Comparison of ENCODE assay signal across 14 cellular contexts in genomic region chr7:98837632-98837972, GRCh38. TPM values are rescaled to one million over a fixed set of nuclear protein-coding genes. Genes with fewer than 3 reads are reported as not detected.
DNase-seq lines count a peak whose midpoint lies in the region; ATAC-seq and TF ChIP-seq lines count a peak whose summit lies in the region.
"Had no signal": no experiment of that assay in that cellular context is flagged by ENCODE, and none has a peak within 500 bp of the region (broad histone marks: within the 10 kb centered on the region; RNA-seq: fewer than 3 reads in every experiment).

No MANE protein-coding gene starts in this region.

- H3K18ac ChIP-seq in H9 (ENCODE audit: insufficient read length, low read depth, low read length) = no peak overlapping the region

- H2BK20ac ChIP-seq in H9 (ENCODE audit: low read depth, low read length, poor library complexity, severe bottlenecking) = no peak overlapping the region

- no CpG with 5 or more reads among the region's 5 CpGs for WGBS in H9 (ENCODE audit: extremely low coverage, insufficient read length, low lambda C conversion rate)
- WGBS in esophagus muscularis mucosa = 65% methylated on average over 5 of the region's 5 CpGs
- 74% methylated on average over 5 of the region's 5 CpGs for WGBS in right lobe of liver (ENCODE audit: insufficient coverage, low coverage, low lambda C conversion rate, missing lambda C conversion rate)

- no peak overlapping the region for H3K4ac ChIP-seq in H9 (ENCODE audit: low read depth, low read length)

- no peak for TF ChIP-seq EP300 in esophagus muscularis mucosa (IDR thresholded peaks at IDR 0.05)

- H2BK12ac ChIP-seq in H9 (ENCODE audit: insufficient read length, low read depth, low read length) = no peak overlapping the region

- no peak overlapping the region for H3K14ac ChIP-seq in H9 (ENCODE audit: insufficient read depth, low read length)

- H4K5ac ChIP-seq in H9 (ENCODE audit: insufficient read length, low read depth, low read length) = no peak overlapping the region

- H3K36me3 ChIP-seq in HUES48 (ENCODE audit: control insufficient read depth, insufficient read depth, low read length) (no peaks in the 10 kb centered on the region), parathyroid adenoma (ENCODE audit: control insufficient read depth, insufficient read depth, low read length) (no peaks in the 10 kb centered on the region), esophagus muscularis mucosa (no peaks in the 10 kb centered on the region), right lobe of liver (no peaks in the 10 kb centered on the region)
- H3K36me3 ChIP-seq: BLaER1 had no signal

- H3K27ac ChIP-seq in H9 (ENCODE audit: insufficient read length, low read depth, low read length) (no peak overlapping the region), HUES48 (ENCODE audit: low read depth, low read length) (peak overlapping the region; percentile 32), parathyroid adenoma (peak overlapping the region; percentile 51), esophagus muscularis mucosa (replicated peaks in 1 of 4) (no peak overlapping the region), right lobe of liver (no peak overlapping the region)
- H3K27ac ChIP-seq: A549, BLaER1, KMS-11 had no signal

- no peak for TF ChIP-seq POLR2A in esophagus muscularis mucosa (IDR thresholded peaks at IDR 0.05; ENCODE audit: low read depth)
- no peak for TF ChIP-seq POLR2A in right lobe of liver (IDR thresholded peaks at IDR 0.05)

- H3K79me2 ChIP-seq in H9 (ENCODE audit: insufficient read depth, low read length) = no peaks in the 10 kb centered on the region
- no peaks in the 10 kb centered on the region for H3K79me2 ChIP-seq in parathyroid adenoma

- no peak overlapping the region for H2BK120ac ChIP-seq in H9 (ENCODE audit: low read depth, low read length, poor library complexity, severe bottlenecking)

- H3K36me3 Mint-ChIP-seq in H9 (ENCODE audit: insufficient read depth in 1 of 3, low read depth in 3 of 3) = no peaks in the 10 kb centered on the region
- H3K36me3 Mint-ChIP-seq in glutamatergic neuron (ENCODE audit: unreplicated experiment) = no peaks in the 10 kb centered on the region
- H3K36me3 Mint-ChIP-seq: CD8-positive, alpha-beta T cell had no signal

- H2AFZ ChIP-seq in H9 (ENCODE audit: low read length) = no peak overlapping the region
- H2AFZ ChIP-seq in parathyroid adenoma = peak overlapping the region; percentile 95

- no peak overlapping the region for H3K56ac ChIP-seq in H9 (ENCODE audit: insufficient read length, low read depth, low read length)

- H3K9me3 ChIP-seq in H9 (ENCODE audit: control insufficient read depth, low read depth, low read length) = no peaks in the 10 kb centered on the region
- H3K9me3 ChIP-seq in HUES48 (ENCODE audit: control insufficient read depth, insufficient read depth, low read length) = no peaks in the 10 kb centered on the region
- H3K9me3 ChIP-seq in parathyroid adenoma (ENCODE audit: control insufficient read depth, low read length) = no peaks in the 10 kb centered on the region
- H3K9me3 ChIP-seq in esophagus muscularis mucosa = no peaks in the 10 kb centered on the region
- no peaks in the 10 kb centered on the region for H3K9me3 ChIP-seq in right lobe of liver
- H3K9me3 ChIP-seq: A549, BLaER1 had no signal

- no peak overlapping the region for H2BK5ac ChIP-seq in H9 (ENCODE audit: insufficient read length, low read length)

- H4K8ac ChIP-seq in H9 (replicated peaks; ENCODE audit: insufficient read length, low read depth, low read length) = no peak overlapping the region

- intact Hi-C loops in esophagus muscularis mucosa (cut with DNase I) = no loop called here
- intact Hi-C loops in right lobe of liver (cut with DNase I) = no loop called here

- no peak overlapping the region for H2AK5ac ChIP-seq in H9 (ENCODE audit: insufficient read length, low read length)

- H3K9ac ChIP-seq in H9 (ENCODE audit: extremely low read depth, insufficient read length, low read length) = no peak overlapping the region
- H3K9ac ChIP-seq in HUES48 (ENCODE audit: low read depth, low read length) = no peak overlapping the region
- no peak overlapping the region for H3K9ac ChIP-seq in parathyroid adenoma
- H3K9ac ChIP-seq: BLaER1, KMS-11 had no signal

- H3K27ac Mint-ChIP-seq in H9 (peak overlapping the region in 1 of 3 experiments; percentile 95; a peak in 2 of 7 replicates), glutamatergic neuron (ENCODE audit: unreplicated experiment) (peak overlapping the region; percentile 23)
- H3K27ac Mint-ChIP-seq: CD8-positive, alpha-beta T cell had no signal

- H3K27me3 ChIP-seq in H9 (ENCODE audit: insufficient read depth, low read length) (no peaks in the 10 kb centered on the region; the same call in 1 of the 2 replicates), HUES48 (ENCODE audit: control insufficient read depth, insufficient read depth, low read length) (no peaks in the 10 kb centered on the region), parathyroid adenoma (ENCODE audit: control insufficient read depth, insufficient read depth, low read length) (no peaks in the 10 kb centered on the region), esophagus muscularis mucosa (peaks cover 0 to 50% (median 0%) of the 10 kb centered on the region in 4 donors), right lobe of liver (no peaks in the 10 kb centered on the region)
- H3K27me3 ChIP-seq: BLaER1 had no signal

- H4K20me1 ChIP-seq in H9 (ENCODE audit: control insufficient read depth, insufficient read depth, insufficient read length) = no peaks in the 10 kb centered on the region
- H4K20me1 ChIP-seq: BLaER1 had no signal

- no peaks in the 10 kb centered on the region for H3K4me1 ChIP-seq in H9 (ENCODE audit: insufficient read depth, low read length)
- peaks cover 9% of the 10 kb centered on the region; the same call in 1 of the 2 replicates for H3K4me1 ChIP-seq in HUES48 (ENCODE audit: control insufficient read depth, insufficient read depth, low read length)
- H3K4me1 ChIP-seq in parathyroid adenoma = peaks cover 10% of the 10 kb centered on the region
- H3K4me1 ChIP-seq in esophagus muscularis mucosa = peaks cover 0 to 3% (median 0%) of the 10 kb centered on the region in 4 donors
- peaks cover 0 to 6% (median under 1%) of the 10 kb centered on the region in 4 donors for H3K4me1 ChIP-seq in right lobe of liver

- H3K4me1 Mint-ChIP-seq in H9 (peaks cover 15 to 17% of the 10 kb centered on the region in 2 experiments), glutamatergic neuron (ENCODE audit: low read depth, unreplicated experiment) (peaks cover 10% of the 10 kb centered on the region)

- no peaks in the 10 kb centered on the region for H3K79me1 ChIP-seq in H9 (ENCODE audit: insufficient read depth, low read depth, low read length, poor library complexity, severe bottlenecking)

- DNase-seq in H9 = no peak
- DNase-seq in glutamatergic neuron = no peak
- no peak for DNase-seq in esophagus muscularis mucosa (ENCODE audit: extremely low spot score)
- no peak for DNase-seq in HuH-7.5 (ENCODE audit: low spot score)
- DNase-seq in stimulated activated CD4-positive, alpha-beta T cell treated with anti-CD3 and anti-CD28 coated beads, Interleukin-4, amount 100 ng/mL, for 4 hours = no peak
- no peak for DNase-seq in right lobe of liver
- DNase-seq: Calu3; CD8-positive, alpha-beta T cell had no signal

- H3K23me2 ChIP-seq in H9 (ENCODE audit: insufficient read length, low read depth, low read length, poor library complexity, severe bottlenecking) = no peaks in the 10 kb centered on the region

- H3K9me3 Mint-ChIP-seq in H9 (no peaks in the 10 kb centered on the region), glutamatergic neuron (ENCODE audit: unreplicated experiment) (peaks cover 1% of the 10 kb centered on the region)
- H3K9me3 Mint-ChIP-seq: CD8-positive, alpha-beta T cell had no signal

- H3K4me3 Mint-ChIP-seq in H9 (peak overlapping the region in 1 of 2 experiments; percentile 54; a peak in 2 of 5 replicates), glutamatergic neuron (ENCODE audit: unreplicated experiment) (no peak overlapping the region)
- H3K4me3 Mint-ChIP-seq: CD8-positive, alpha-beta T cell had no signal

- no peak for TF ChIP-seq CTCF in H9 (conservative IDR thresholded peaks at IDR 0.05)
- TF ChIP-seq CTCF in glutamatergic neuron (IDR thresholded peaks at IDR 0.05; ENCODE audit: partially characterized antibody, unreplicated experiment) = no peak
- no peak for TF ChIP-seq CTCF in parathyroid adenoma (IDR thresholded peaks at IDR 0.05)
- no peak for TF ChIP-seq CTCF in esophagus muscularis mucosa (IDR thresholded peaks at IDR 0.05)
- TF ChIP-seq CTCF in right lobe of liver (IDR thresholded peaks at IDR 0.05) = no peak

- no peak overlapping the region for H3T11ph ChIP-seq in H9 (ENCODE audit: low read length)

- no peak overlapping the region for H3K23ac ChIP-seq in H9 (ENCODE audit: insufficient read length, low read depth, low read length)

- H3K27me3 Mint-ChIP-seq in H9 (ENCODE audit: low read depth) (peaks cover 8% of the 10 kb centered on the region), glutamatergic neuron (ENCODE audit: unreplicated experiment) (peaks cover 6% of the 10 kb centered on the region)

- no peak for ATAC-seq in right lobe of liver
- ATAC-seq: CD8-positive, alpha-beta T cell had no signal

- no peak overlapping the region for H4K91ac ChIP-seq in H9 (ENCODE audit: insufficient read length, low read depth, low read length)

- no peak overlapping the region for H2BK15ac ChIP-seq in H9 (ENCODE audit: low read depth, low read length)

- H3K4me2 ChIP-seq in H9 (ENCODE audit: insufficient read depth, insufficient read length, low read length) = peak overlapping the region; percentile 14
- no peak overlapping the region for H3K4me2 ChIP-seq in parathyroid adenoma (ENCODE audit: low read length)
- H3K4me2 ChIP-seq: A549, KMS-11 had no signal

- no peak overlapping the region for H3K4me3 ChIP-seq in HUES48 (ENCODE audit: low read depth, low read length)
- no peak overlapping the region for H3K4me3 ChIP-seq in parathyroid adenoma (ENCODE audit: low read depth, low read length)
- H3K4me3 ChIP-seq in esophagus muscularis mucosa = no peak overlapping the region
- no peak overlapping the region for H3K4me3 ChIP-seq in right lobe of liver
- H3K4me3 ChIP-seq: A549, BLaER1, GM12878 had no signal

RNA-seq across cellular contexts. Expression of gene TMEM130, which starts 32.2 kb away (rescaled TPM):
- 1.1 and 1.7 TPM in 2 replicates for total RNA-seq in H9 (2021)
- total RNA-seq in glutamatergic neuron (ENCODE audit: unreplicated experiment) = 7.8 TPM
- 1 to 10 TPM in 1 of 4 donors, under 1 TPM in 3; 0.57 to 2.3 (median 0.87) TPM for total RNA-seq in esophagus muscularis mucosa
- not detected for total RNA-seq in right lobe of liver
- total RNA-seq: Calu3; CD8-positive, alpha-beta T cell had no signal

RNA-seq across cellular contexts. Expression of gene TRRAP, which starts 40.7 kb away (rescaled TPM):
- total RNA-seq in H9 (2021) (54.0 and 58.6 TPM in 2 replicates), glutamatergic neuron (ENCODE audit: unreplicated experiment) (68.7 TPM), esophagus muscularis mucosa (10 to 100 TPM; 22.9 to 38.0 (median 29.7) TPM), right lobe of liver (10 to 100 TPM; 16.1 to 20.5 (median 18.6) TPM)

Comparison
In these comparisons a context has a peak if more than half of its experiments do, and no peak if none do; other contexts are left out.
1. H3K27ac ChIP-seq: peak in HUES48 (single experiment) and parathyroid adenoma (single experiment); none in H9 (single experiment), esophagus muscularis mucosa (0 of 4) and right lobe of liver (0 of 3).